ENCODE assay signal across 20 cellular contexts in genomic region chr4:139798456-139798855, GRCh38.
DNase-seq lines count a peak whose midpoint lies in the region; FAIRE-seq and TF ChIP-seq lines count a peak whose summit lies in the region.
"Had no signal": no experiment of that assay in that cellular context is flagged by ENCODE, and none has a peak within 500 bp of the region (broad histone marks: within the 10 kb centered on the region; RNA-seq: fewer than 3 reads in every experiment).

No MANE protein-coding gene starts in this region.

- no peaks in the 10 kb centered on the region; the same call in 1 of the 2 replicates for H3K9me3 ChIP-seq in MM.1S (replicated peaks; ENCODE audit: insufficient read depth, low read length)
- H3K9me3 ChIP-seq: gastroesophageal sphincter, right lobe of liver, SJSA1, transverse colon had no signal

- TF ChIP-seq POLR2A in GM12891 (IDR thresholded peaks at IDR 0.05; ENCODE audit: low read depth, low read length) = no peak

- no peak overlapping the region for H3K4me3 ChIP-seq in MM.1S (ENCODE audit: low read length)
- H3K4me3 ChIP-seq: dorsolateral prefrontal cortex, gastroesophageal sphincter, PC-9, right lobe of liver, SJSA1, transverse colon had no signal

- no peaks in the 10 kb centered on the region for H3K36me3 ChIP-seq in MM.1S (replicated peaks; ENCODE audit: insufficient read depth, low read length)
- H3K36me3 ChIP-seq: gastroesophageal sphincter, right lobe of liver, SJSA1, transverse colon had no signal

- no peaks in the 10 kb centered on the region for H3F3A ChIP-seq in MM.1S (ENCODE audit: insufficient read depth, low read length)

- no peaks in the 10 kb centered on the region for H3K9me2 ChIP-seq in MM.1S (replicated peaks; ENCODE audit: insufficient read depth, low read length)

- H4K20me1 ChIP-seq in MM.1S (ENCODE audit: insufficient read depth, low read length) = no peaks in the 10 kb centered on the region

- H3K27me3 ChIP-seq in MM.1S (replicated peaks; ENCODE audit: insufficient read depth, low read length) = no peaks in the 10 kb centered on the region
- H3K27me3 ChIP-seq: gastroesophageal sphincter, right lobe of liver, SJSA1, transverse colon had no signal

- no peak for FAIRE-seq in GM12891 (lab: Jason Lieb, UNC)
- FAIRE-seq: GM18507 had no signal

- DNase-seq in GM12891 (ENCODE audit: insufficient read length, low spot score) (no peak), MM.1S (peak; percentile 20), cerebellar cortex (ENCODE audit: low spot score) (peak; percentile 94), lung microvascular endothelial cell (ENCODE audit: low read depth in 2 of 2) (peak; percentile 33 to 65), hippocampal formation (lab: John Stamatoyannopoulos, UW) (no peak), posterior vena cava (ENCODE audit: low spot score) (no peak), kidney glomerular epithelial cell (lab: John Stamatoyannopoulos, UW) (no peak), SK-N-DZ (ENCODE audit: low spot score) (no peak)
- DNase-seq: activated T-cell treated with anti-CD3 and anti-CD28 coated beads, Interleukin-2, amount 50 U/mL, for 72 hours; CD8-positive, alpha-beta memory T cell; dorsolateral prefrontal cortex; erythroblast; NCI-H1436; PC-9; right lobe of liver; stimulated activated naive CD4-positive, alpha-beta T cell treated with Interleukin-2 at 50 U/mL for 16 hours; transverse colon had no signal

- H3K9ac ChIP-seq in MM.1S (ENCODE audit: low read length) = no peak overlapping the region

- no peak overlapping the region for H2AFZ ChIP-seq in MM.1S (ENCODE audit: low read length)
- H2AFZ ChIP-seq: PC-9 had no signal

- 0 out of 2 replicates have a peak, but pooled peaks cover 4% of the 10 kb centered on the region for H3K4me1 ChIP-seq in MM.1S (ENCODE audit: low read length)
- H3K4me1 ChIP-seq: right lobe of liver had no signal

- intact Hi-C loops in posterior vena cava (cut with DNase I) = no loop called here

- H3K79me2 ChIP-seq in MM.1S (ENCODE audit: low read length) = no peaks in the 10 kb centered on the region

- no peak for TF ChIP-seq CTCF in MM.1S (IDR thresholded peaks at IDR 0.05; ENCODE audit: low read length)

- no peak overlapping the region for H3K4me2 ChIP-seq in MM.1S (ENCODE audit: low read depth, low read length)
- H3K4me2 ChIP-seq: PC-9 had no signal

- no peak overlapping the region for H3K27ac ChIP-seq in MM.1S (ENCODE audit: low read length)
- H3K27ac ChIP-seq: dorsolateral prefrontal cortex, gastroesophageal sphincter, PC-9, right lobe of liver, transverse colon had no signal

TF ChIP-seq in GM12891, 5 proteins besides CTCF, POLR2A, EP300 and RAD21:
- TF ChIP-seq POU2F2 (IDR thresholded peaks at IDR 0.05; ENCODE audit: low read depth, low read length) (no peak), SPI1 (IDR thresholded peaks at IDR 0.05; ENCODE audit: low read depth, low read length) (peak; percentile 21; the same call in 1 of the 2 replicates), POLR2AphosphoS5 (IDR thresholded peaks at IDR 0.05; ENCODE audit: low read depth, low read length) (no peak)
TF ChIP-seq in GM12891: peak in this region for 1.

Comparison
In these comparisons a context has a peak if more than half of its experiments do, and no peak if none do; other contexts are left out.
1. DNase-seq: peak in MM.1S (single experiment), cerebellar cortex (single experiment) and lung microvascular endothelial cell (2 of 2); none in GM12891 (single experiment), hippocampal formation (0 of 2), posterior vena cava (single experiment), kidney glomerular epithelial cell (single experiment) and SK-N-DZ (single experiment).